8 cellular contexts compared by ENCODE assay signal in the genomic region with DNA sequence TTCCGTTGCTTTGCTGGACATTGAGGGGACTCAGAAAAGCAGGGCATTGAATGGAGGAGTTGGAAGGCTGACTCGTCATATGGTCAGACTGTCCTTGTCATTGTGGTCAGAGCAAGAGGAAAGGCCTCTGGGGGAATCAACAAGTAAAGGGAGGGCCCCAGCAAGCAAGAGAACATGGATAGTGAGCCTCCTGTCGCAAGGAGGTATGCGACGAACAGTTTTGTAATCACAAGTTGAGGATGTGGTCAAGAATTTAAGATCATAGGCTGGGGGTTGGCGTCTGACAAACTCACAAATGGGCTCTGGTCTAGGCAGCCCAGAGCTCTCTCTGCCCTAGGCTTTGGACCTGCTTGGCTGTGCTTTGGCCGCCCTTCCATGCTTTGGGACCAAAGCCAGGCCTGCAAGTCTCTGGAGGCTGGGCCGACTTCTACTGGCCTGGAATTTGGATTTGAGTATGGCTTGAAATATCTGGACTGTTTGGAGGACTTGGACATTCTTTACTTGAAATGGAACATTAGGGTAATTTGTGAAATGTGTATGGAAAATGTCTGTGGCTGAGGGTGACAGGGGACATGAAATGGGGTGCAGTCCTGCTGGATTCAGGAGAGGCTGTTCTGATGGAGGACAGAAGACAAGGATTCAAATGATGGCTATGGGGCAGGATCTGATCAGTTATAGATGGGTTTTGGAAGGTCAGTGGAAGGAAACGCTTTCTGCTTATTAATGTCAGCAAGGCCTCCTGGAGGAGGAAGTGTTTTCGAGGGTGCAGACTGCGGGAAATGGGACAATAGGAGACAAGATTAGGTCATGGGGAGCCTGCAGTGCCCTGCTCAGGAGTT. TPM values are rescaled to one million over a fixed set of nuclear protein-coding genes. Genes with fewer than 3 reads are reported as not detected.
DNase-seq lines count a peak whose midpoint lies in the region; ATAC-seq lines count a peak whose summit lies in the region.

No MANE protein-coding gene starts in this region.

- H3K27ac ChIP-seq in skeletal muscle tissue (ENCODE audit: low read depth, low read length) (peak overlapping the region; percentile 86), neuronal stem cell (replicated peaks; ENCODE audit: low read length) (no peak overlapping the region)

- H3K36me3 ChIP-seq in skeletal muscle tissue (ENCODE audit: control insufficient read depth in 3 of 3, insufficient read depth in 3 of 3, low read length in 3 of 3) (peaks cover 0 to 11% (median 6%) of the 10 kb centered on the region in 3 donors), neuronal stem cell (replicated peaks in 1 of 2; ENCODE audit: control insufficient read depth in 2 of 2, insufficient read depth in 2 of 2, low read length in 2 of 2) (peaks cover 0 to 43% of the 10 kb centered on the region in 2 donors)

- H3K9me3 ChIP-seq in skeletal muscle tissue (ENCODE audit: control insufficient read depth in 3 of 3, low read length in 3 of 3) (no peaks in the 10 kb centered on the region), neuronal stem cell (replicated peaks in 1 of 2; ENCODE audit: control insufficient read depth in 2 of 2, insufficient read depth in 1 of 2, low read depth in 1 of 2, low read length in 2 of 2) (no peaks in the 10 kb centered on the region)

- ATAC-seq in GM18517 (IDR thresholded peaks at IDR 0.05; ENCODE audit: unreplicated experiment) (no peak), HG03520 (IDR thresholded peaks at IDR 0.05; ENCODE audit: unreplicated experiment) (no peak), HG03521 (IDR thresholded peaks at IDR 0.05; ENCODE audit: unreplicated experiment) (no peak)

- H3K4ac ChIP-seq in neuronal stem cell (ENCODE audit: low read length) = no peak overlapping the region

- H3K9ac ChIP-seq in skeletal muscle tissue (ENCODE audit: low read depth in 1 of 3, low read length in 3 of 3) (peak overlapping the region; percentile 18 to 93 (median 73)), neuronal stem cell (ENCODE audit: low read depth, low read length, poor library complexity) (no peak overlapping the region)

- H4K8ac ChIP-seq in neuronal stem cell (ENCODE audit: low read depth, low read length) = no peak overlapping the region

- no peak overlapping the region for H2BK15ac ChIP-seq in neuronal stem cell (ENCODE audit: low read length)

- no peak overlapping the region for H2AFZ ChIP-seq in neuronal stem cell (ENCODE audit: low read length)

- H3K18ac ChIP-seq in neuronal stem cell (ENCODE audit: low read length) = no peak overlapping the region

- H3K4me1 ChIP-seq in skeletal muscle tissue (ENCODE audit: control insufficient read depth in 3 of 3, insufficient read depth in 3 of 3, low read length in 3 of 3) (peaks cover 60 to 65% (median 61%) of the 10 kb centered on the region in 3 donors), neuronal stem cell (ENCODE audit: control insufficient read depth in 2 of 2, insufficient read depth in 1 of 2, low read depth in 1 of 2, low read length in 2 of 2) (peaks cover 22 to 46% of the 10 kb centered on the region in 2 donors)

- H2BK120ac ChIP-seq in neuronal stem cell (ENCODE audit: low read depth, low read length) = no peak overlapping the region

- no CpG with 5 or more reads among the region's 11 CpGs for WGBS in neuronal stem cell (ENCODE audit: extremely low coverage in 2 of 2, insufficient read length in 2 of 2, insufficient replicate concordance in 1 of 2), 2 donors

- no peak overlapping the region for H3K4me2 ChIP-seq in neuronal stem cell (ENCODE audit: insufficient read depth, low read length, poor library complexity, severe bottlenecking)

- no peak overlapping the region for H2BK12ac ChIP-seq in neuronal stem cell (ENCODE audit: low read length)

- H2AK5ac ChIP-seq in neuronal stem cell (ENCODE audit: low read depth, low read length) = no peak overlapping the region

- H3K4me3 ChIP-seq in skeletal muscle tissue (ENCODE audit: low read length in 3 of 3) (peak overlapping the region; percentile 2 to 72 (median 47)), neuronal stem cell (ENCODE audit: low read length in 2 of 2) (no peak overlapping the region)

- H4K91ac ChIP-seq in neuronal stem cell (ENCODE audit: low read depth, low read length, poor library complexity) = no peak overlapping the region

- H2BK5ac ChIP-seq in neuronal stem cell (ENCODE audit: low read length) = no peak overlapping the region

- peaks cover 18% of the 10 kb centered on the region for H3K79me1 ChIP-seq in neuronal stem cell (ENCODE audit: low read depth, low read length)

- DNase-seq in HCEC 1CT = peak; percentile 63
- DNase-seq in amygdala (lab: John Stamatoyannopoulos, UW) = peak in 29 of 56 donors; percentile 19 to 71 (median 47)
- peak; percentile 80 for DNase-seq in hepatic stellate cell (ENCODE audit: low spot score)
- no peak for DNase-seq in neuronal stem cell (ENCODE audit: low spot score)

- H3K23ac ChIP-seq in neuronal stem cell (ENCODE audit: low read depth, low read length, poor library complexity) = no peak overlapping the region

- H3K14ac ChIP-seq in neuronal stem cell (ENCODE audit: low read length) = no peak overlapping the region

- H3K27me3 ChIP-seq in skeletal muscle tissue (ENCODE audit: control insufficient read depth in 3 of 3, insufficient read depth in 3 of 3, low read length in 3 of 3) = no peaks in the 10 kb centered on the region
- no peaks in the 10 kb centered on the region for H3K27me3 ChIP-seq in neuronal stem cell (ENCODE audit: control insufficient read depth in 3 of 3, insufficient read depth in 3 of 3, low read depth in 1 of 3, low read length in 3 of 3)

RNA-seq across cellular contexts. Expression of gene NDST1, which starts 19.2 kb away (rescaled TPM):
- total RNA-seq in skeletal muscle tissue = 19.3 TPM
- polyA plus RNA-seq in neuronal stem cell (2013, experiment 1 of 2) = 27.1 TPM
- 25.9 TPM for polyA plus RNA-seq in neuronal stem cell (2013, experiment 2 of 2)

RNA-seq across cellular contexts. Expression of gene RPS14, which starts 39.2 kb away (rescaled TPM):
- 6,829 TPM for total RNA-seq in skeletal muscle tissue
- polyA plus RNA-seq in neuronal stem cell (2013, experiment 1 of 2) = 5,106 TPM
- polyA plus RNA-seq in neuronal stem cell (2013, experiment 2 of 2) = 5,095 TPM

Comparison
In these comparisons a context has a peak if more than half of its experiments do, and no peak if none do; other contexts are left out.
1. H3K4me3 ChIP-seq: peak in skeletal muscle tissue (3 of 3); none in neuronal stem cell (0 of 2).